In genomic region chrX:2629316-2630168, GRCh38 we compare ENCODE assay signal across 10 cellular contexts.
DNase-seq lines count a peak whose midpoint lies in the region; ATAC-seq and TF ChIP-seq lines count a peak whose summit lies in the region.
"Had no signal": no experiment of that assay in that cellular context is flagged by ENCODE, and none has a peak within 500 bp of the region (broad histone marks: within the 10 kb centered on the region; RNA-seq: fewer than 3 reads in every experiment).

No MANE protein-coding gene starts in this region.

- H3K4me1 Mint-ChIP-seq in Calu3 (ENCODE audit: low read depth, unreplicated experiment): peaks cover 8% of the 10 kb centered on the region
- H3K4me1 Mint-ChIP-seq in activated naive CD8-positive, alpha-beta T cell treated with anti-CD3 and anti-CD28 coated beads for 36 hours: peaks cover 34% of the 10 kb centered on the region
- peaks cover 52% of the 10 kb centered on the region in 2 donors for H3K4me1 Mint-ChIP-seq in natural killer cell treated with Interleukin-12 subunit alpha and Interleukin-12 subunit beta and Interleukin-15 and Interleukin-18, amount 100 ng/mL, for 72 hours (ENCODE audit: low read depth in 2 of 2)

- H2AFZ ChIP-seq in Karpas-422 (ENCODE audit: low read length): peak overlapping the region; percentile 46
- H2AFZ ChIP-seq: parathyroid adenoma had no signal

- H3K27me3 Mint-ChIP-seq in Calu3 (ENCODE audit: unreplicated experiment): no peaks in the 10 kb centered on the region
- no peaks in the 10 kb centered on the region for H3K27me3 Mint-ChIP-seq in activated naive CD8-positive, alpha-beta T cell treated with anti-CD3 and anti-CD28 coated beads for 36 hours
- no peaks in the 10 kb centered on the region for H3K27me3 Mint-ChIP-seq in natural killer cell treated with Interleukin-12 subunit alpha and Interleukin-12 subunit beta and Interleukin-15 and Interleukin-18, amount 100 ng/mL, for 72 hours

- CTCF ChIA-PET in Calu3 (lab: Charles Lee): no interaction called here

- H3K9me3 Mint-ChIP-seq in Calu3 (ENCODE audit: low read depth, unreplicated experiment): peaks cover 4% of the 10 kb centered on the region
- H3K9me3 Mint-ChIP-seq in activated naive CD8-positive, alpha-beta T cell treated with anti-CD3 and anti-CD28 coated beads for 36 hours: peaks cover 40% of the 10 kb centered on the region
- peaks cover 42% of the 10 kb centered on the region for H3K9me3 Mint-ChIP-seq in natural killer cell treated with Interleukin-12 subunit alpha and Interleukin-12 subunit beta and Interleukin-15 and Interleukin-18, amount 100 ng/mL, for 72 hours

- H3K4me1 ChIP-seq in Karpas-422 (ENCODE audit: low read length): peaks cover 20% of the 10 kb centered on the region
- H3K4me1 ChIP-seq: parathyroid adenoma had no signal

- TF ChIP-seq CTCF in Calu3 (IDR thresholded peaks at IDR 0.05; ENCODE audit: unreplicated experiment): no peak

- no peak for DNase-seq in Calu3
- peak; percentile 87 for DNase-seq in Karpas-422
- no peak for DNase-seq in activated naive CD8-positive, alpha-beta T cell treated with anti-CD3 and anti-CD28 coated beads for 36 hours
- DNase-seq in natural killer cell treated with Interleukin-12 subunit alpha and Interleukin-12 subunit beta and Interleukin-15 and Interleukin-18, amount 100 ng/mL, for 72 hours (ENCODE audit: low spot score): no peak
- DNase-seq in Kasumi-1 (lab: John Stamatoyannopoulos, UW): no peak
- no peak for DNase-seq in stimulated activated naive CD4-positive, alpha-beta T cell treated with Interleukin-2 at 50 U/mL for 16 hours (lab: John Stamatoyannopoulos, UW)

- H3K27ac Mint-ChIP-seq in Calu3 (ENCODE audit: unreplicated experiment): peak overlapping the region; percentile 36
- H3K27ac Mint-ChIP-seq in activated naive CD8-positive, alpha-beta T cell treated with anti-CD3 and anti-CD28 coated beads for 36 hours: peak overlapping the region; percentile 89
- peak overlapping the region; percentile 97 for H3K27ac Mint-ChIP-seq in natural killer cell treated with Interleukin-12 subunit alpha and Interleukin-12 subunit beta and Interleukin-15 and Interleukin-18, amount 100 ng/mL, for 72 hours

- peak in 1 of 2 donors; percentile 69 for ATAC-seq in natural killer cell treated with Interleukin-12 subunit alpha and Interleukin-12 subunit beta and Interleukin-15 and Interleukin-18, amount 100 ng/mL, for 72 hours
- no peak for ATAC-seq in HG03139 (IDR thresholded peaks at IDR 0.05; ENCODE audit: unreplicated experiment)
- ATAC-seq in GM21825 (IDR thresholded peaks at IDR 0.05; ENCODE audit: unreplicated experiment): no peak
- ATAC-seq: Panc1 had no signal

- H3K36me3 ChIP-seq in Karpas-422 (ENCODE audit: insufficient read depth, low read length): peaks cover 57% of the 10 kb centered on the region

- peaks cover 12% of the 10 kb centered on the region for H3K79me2 ChIP-seq in Karpas-422 (ENCODE audit: low read length)
- H3K79me2 ChIP-seq: parathyroid adenoma had no signal

- no peak overlapping the region for H3K9ac ChIP-seq in Karpas-422 (ENCODE audit: low read length)
- H3K9ac ChIP-seq: parathyroid adenoma had no signal

- H3K4me3 Mint-ChIP-seq in Calu3 (ENCODE audit: low read depth, unreplicated experiment): no peak overlapping the region
- H3K4me3 Mint-ChIP-seq in activated naive CD8-positive, alpha-beta T cell treated with anti-CD3 and anti-CD28 coated beads for 36 hours: peak overlapping the region; percentile 51
- peak overlapping the region; percentile 72 for H3K4me3 Mint-ChIP-seq in natural killer cell treated with Interleukin-12 subunit alpha and Interleukin-12 subunit beta and Interleukin-15 and Interleukin-18, amount 100 ng/mL, for 72 hours

- BruUV-seq in Calu3 (replicated peaks; lab: Mats Ljungman, UMichigan): no TSS peak

- 0 out of 2 replicates have a peak, but pooled peaks cover 4% of the 10 kb centered on the region for H3K9me2 ChIP-seq in Karpas-422 (replicated peaks; ENCODE audit: insufficient read depth, low read length)

- peak overlapping the region; percentile 65 for H3K27ac ChIP-seq in Karpas-422 (ENCODE audit: low read length)
- H3K27ac ChIP-seq: parathyroid adenoma had no signal

- H4K20me1 ChIP-seq in Karpas-422 (ENCODE audit: insufficient read depth, low read depth, low read length): no peaks in the 10 kb centered on the region

- peaks cover 21% of the 10 kb centered on the region for H3K36me3 Mint-ChIP-seq in Calu3 (ENCODE audit: insufficient read depth, unreplicated experiment)
- H3K36me3 Mint-ChIP-seq in activated naive CD8-positive, alpha-beta T cell treated with anti-CD3 and anti-CD28 coated beads for 36 hours: peaks cover 77% of the 10 kb centered on the region
- peaks cover 61% of the 10 kb centered on the region for H3K36me3 Mint-ChIP-seq in natural killer cell treated with Interleukin-12 subunit alpha and Interleukin-12 subunit beta and Interleukin-15 and Interleukin-18, amount 100 ng/mL, for 72 hours

- no peaks in the 10 kb centered on the region for H3K27me3 ChIP-seq in Karpas-422 (ENCODE audit: low read length)

- H3K9me3 ChIP-seq in Karpas-422 (ENCODE audit: low read length): peaks cover 22% of the 10 kb centered on the region

- intact Hi-C loops in Calu3 (cut with micrococcal nuclease; ENCODE audit: unreplicated experiment): no loop called here

- peak overlapping the region; percentile 44 for H3K4me3 ChIP-seq in Karpas-422 (ENCODE audit: low read length)

- H3K4me2 ChIP-seq in Karpas-422 (ENCODE audit: low read depth, low read length, poor library complexity, severe bottlenecking): peak overlapping the region; percentile 31

Comparison
In these comparisons a context has a peak if more than half of its experiments do, and no peak if none do; other contexts are left out.
1. H3K27ac Mint-ChIP-seq: peak in every context shown above with its lines; median percentile 97 in natural killer cell treated with Interleukin-12 subunit alpha and Interleukin-12 subunit beta and Interleukin-15 and Interleukin-18, amount 100 ng/mL, for 72 hours; 89 in activated naive CD8-positive, alpha-beta T cell treated with anti-CD3 and anti-CD28 coated beads for 36 hours; 36 in Calu3.